ENCODE assay signal across 8 cellular contexts in genomic region chr2:177212895-177213856, GRCh38. TPM values are rescaled to one million over a fixed set of nuclear protein-coding genes. Genes with fewer than 3 reads are reported as not detected.
DNase-seq lines count a peak whose midpoint lies in the region; ATAC-seq and TF ChIP-seq lines count a peak whose summit lies in the region.

No MANE protein-coding gene starts in this region.

- peak overlapping the region; percentile 89 for H3K27ac ChIP-seq in OCI-LY3 (ENCODE audit: low read length)

- H3K4me1 ChIP-seq in OCI-LY3 (ENCODE audit: low read length) = peaks cover 15% of the 10 kb centered on the region
- peaks cover 13% of the 10 kb centered on the region for H3K4me1 ChIP-seq in mucosa of stomach (ENCODE audit: control insufficient read depth, insufficient read depth, low read length)

- ATAC-seq in GM21528 (IDR thresholded peaks at IDR 0.05; ENCODE audit: low FRiP score, unreplicated experiment) = peak; percentile 51

- H4K20me1 ChIP-seq in OCI-LY3 (ENCODE audit: insufficient read depth, low read length) = peaks cover 45% of the 10 kb centered on the region

- TF ChIP-seq CTCF in OCI-LY3 (IDR thresholded peaks at IDR 0.05; ENCODE audit: low read depth, low read length) (no peak), epithelial cell of proximal tubule (conservative IDR thresholded peaks at IDR 0.05; ENCODE audit: low read depth, low read length) (no peak)

- H3K36me3 ChIP-seq in OCI-LY3 (replicated peaks; ENCODE audit: low read depth, low read length) (peaks cover 38% of the 10 kb centered on the region), mucosa of stomach (ENCODE audit: control insufficient read depth, insufficient read depth, low read length) (no peaks in the 10 kb centered on the region)

- peak overlapping the region; percentile 97 for H3K9ac ChIP-seq in OCI-LY3 (ENCODE audit: low read length)
- peak overlapping the region; percentile 93 for H3K9ac ChIP-seq in mucosa of stomach (ENCODE audit: low read length)

- H3K79me2 ChIP-seq in OCI-LY3 (ENCODE audit: low read length) = peaks cover 74% of the 10 kb centered on the region

- H3K4me3 ChIP-seq in OCI-LY3 (ENCODE audit: low read length) = peak overlapping the region; percentile 96
- H3K4me3 ChIP-seq in epithelial cell of proximal tubule (ENCODE audit: low read depth, low read length) = peak overlapping the region; percentile 86
- peak overlapping the region; percentile 12 for H3K4me3 ChIP-seq in mucosa of stomach (ENCODE audit: low read length)

- DNase-seq in DMS114 treated with DMSO at 0.1 percent for 48 hours (lab: John Stamatoyannopoulos, UW; ENCODE audit: unreplicated experiment) (peak; percentile 60), HuH-7 (ENCODE audit: low spot score) (peak; percentile 90), activated T-cell treated with anti-CD3 and anti-CD28 coated beads for 4 hours (peak; percentile 86), epithelial cell of proximal tubule (ENCODE audit: low read depth) (no peak)
- peak; percentile 71 to 84 for DNase-seq in stimulated activated CD8-positive, alpha-beta memory T cell treated with anti-CD3 and anti-CD28 coated beads, Interleukin-4, amount 100 ng/mL, for 4 hours (ENCODE audit: low read depth in 2 of 2, low spot score in 1 of 2)

- no peaks in the 10 kb centered on the region for H3K27me3 ChIP-seq in OCI-LY3 (ENCODE audit: low read depth, low read length)
- no peaks in the 10 kb centered on the region for H3K27me3 ChIP-seq in mucosa of stomach (ENCODE audit: control insufficient read depth, insufficient read depth, low read length)

- H3K9me3 ChIP-seq in OCI-LY3 (ENCODE audit: insufficient read depth, low read length) = no peaks in the 10 kb centered on the region
- no peaks in the 10 kb centered on the region for H3K9me3 ChIP-seq in mucosa of stomach (ENCODE audit: control insufficient read depth, low read length)

- H2AFZ ChIP-seq in OCI-LY3 (ENCODE audit: low read depth, low read length) = no peak overlapping the region

- H3K4me2 ChIP-seq in OCI-LY3 (ENCODE audit: low read length) = peak overlapping the region; percentile 89

RNA-seq across cellular contexts. Expression of gene HNRNPA3, which starts 0.6 kb away (rescaled TPM):
- total RNA-seq in epithelial cell of proximal tubule = 48.6 and 64.4 TPM in 2 replicates

RNA-seq across cellular contexts. Expression of gene NFE2L2, which starts 51.4 kb away (rescaled TPM):
- 43.6 and 53.0 TPM in 2 replicates for total RNA-seq in epithelial cell of proximal tubule

Comparison
In these comparisons a context has a peak if more than half of its experiments do, and no peak if none do; other contexts are left out.
1. H3K4me3 ChIP-seq: peak in every context shown above with its lines; median percentile 96 in OCI-LY3; 86 in epithelial cell of proximal tubule; 12 in mucosa of stomach.